ENCODE assay signal across 28 cellular contexts in the genomic region with DNA sequence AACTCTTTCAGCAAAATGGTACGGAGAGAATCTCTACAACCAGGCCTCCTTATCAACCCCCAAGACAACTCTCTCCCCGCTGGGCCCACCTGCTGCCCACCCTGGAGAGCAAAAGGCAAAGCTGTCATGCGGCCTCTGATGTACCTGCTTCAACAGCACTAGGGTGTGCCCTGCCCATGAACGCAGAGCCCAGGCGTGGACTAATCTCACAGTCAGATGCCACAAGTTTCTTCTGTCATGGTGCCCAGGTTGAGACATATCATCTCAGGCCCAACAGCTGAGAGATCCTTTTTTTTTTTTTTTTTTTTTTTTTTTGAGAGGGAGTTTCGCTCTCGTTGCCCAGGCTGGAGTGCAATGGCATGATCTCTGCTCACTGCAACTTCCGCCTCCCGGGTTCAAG.
"Had no signal": no experiment of that assay in that cellular context is flagged by ENCODE, and none has a peak within 500 bp of the region (broad histone marks: within the 10 kb centered on the region; RNA-seq: fewer than 3 reads in every experiment).

No MANE protein-coding gene starts in this region.

- H3K4me2 ChIP-seq: smooth muscle cell had no signal

- ATAC-seq: naive thymus-derived CD8-positive, alpha-beta T cell; natural killer cell treated with Interleukin-12 subunit alpha and Interleukin-12 subunit beta and Interleukin-15 and Interleukin-18, amount 100 ng/mL, for 72 hours; pancreas; sciatic nerve; stimulated activated memory B cell treated with anti-CD40 and anti-IgM and Interleukin-4, amounts not matched to agents 10 μg/mL and 1 μg/mL and 100 μg/mL, for 72 hours; stimulated activated naive CD8-positive, alpha-beta T cell treated with anti-CD3 and anti-CD28 coated beads, Interleukin-15, amount 100 ng/mL, for 72 hours; stimulated activated naive CD8-positive, alpha-beta T cell treated with anti-CD3 and anti-CD28 coated beads, Interleukin-15, Interleukin-2, amounts not matched to agents 100 U/mL and 50 U/mL, for 24 hours; upper lobe of right lung had no signal

- H3K4me3 Mint-ChIP-seq: naive B cell; naive thymus-derived CD8-positive, alpha-beta T cell; natural killer cell treated with Interleukin-12 subunit alpha and Interleukin-12 subunit beta and Interleukin-15 and Interleukin-18, amount 100 ng/mL, for 72 hours; nephron progenitor cell; neural crest cell; stimulated activated memory B cell treated with anti-CD40 and anti-IgM and Interleukin-4, amounts not matched to agents 10 μg/mL and 1 μg/mL and 100 μg/mL, for 72 hours; stimulated activated naive CD8-positive, alpha-beta T cell treated with anti-CD3 and anti-CD28 coated beads, Interleukin-15, amount 100 ng/mL, for 72 hours; type B pancreatic cell had no signal

- H3K36me3 ChIP-seq: pancreas, prostate gland, transverse colon, upper lobe of right lung, uterus had no signal

- H3K27ac ChIP-seq: pancreas, prostate gland, skin epidermis, suprapubic skin, testis, tibial artery, transverse colon, upper lobe of right lung, uterus had no signal

- H3K4me1 ChIP-seq: pancreas, prostate gland, suprapubic skin, tibial artery, transverse colon, upper lobe of right lung, uterus had no signal

- H3K27me3 Mint-ChIP-seq: naive B cell; naive thymus-derived CD8-positive, alpha-beta T cell; natural killer cell treated with Interleukin-12 subunit alpha and Interleukin-12 subunit beta and Interleukin-15 and Interleukin-18, amount 100 ng/mL, for 72 hours; stimulated activated naive CD8-positive, alpha-beta T cell treated with anti-CD3 and anti-CD28 coated beads, Interleukin-15, amount 100 ng/mL, for 72 hours; type B pancreatic cell had no signal

- DNase-seq: naive B cell; naive thymus-derived CD8-positive, alpha-beta T cell; nephron progenitor cell; occipital lobe; spleen; stimulated activated CD4-positive, alpha-beta T cell treated with anti-CD3 and anti-CD28 coated beads, Interleukin-12 subunit alpha, Interleukin-12 subunit beta, amount 100 ng/mL, for 4 hours; stimulated activated CD4-positive, alpha-beta T cell treated with anti-CD3 and anti-CD28 coated beads, Interleukin-1b, Interleukin-23, amount 100 ng/mL, for 48 hours; stimulated activated CD4-positive, alpha-beta T cell treated with anti-CD3 and anti-CD28 coated beads, Interleukin-4, amount 100 ng/mL, for 1 hour; stimulated activated CD4-positive, alpha-beta T cell treated with anti-CD3 and anti-CD28 coated beads, Interleukin-4, amount 100 ng/mL, for 4 hours; stimulated activated CD8-positive, alpha-beta memory T cell treated with anti-CD3 and anti-CD28 coated beads, Interleukin-4, amount 100 ng/mL, for 48 hours; stimulated activated naive CD4-positive, alpha-beta T cell; stimulated activated naive CD8-positive, alpha-beta T cell treated with anti-CD3 and anti-CD28 coated beads, Interleukin-15, amount 100 ng/mL, for 72 hours; stimulated activated naive CD8-positive, alpha-beta T cell treated with anti-CD3 and anti-CD28 coated beads, Interleukin-15, Interleukin-2, amounts not matched to agents 100 U/mL and 50 U/mL, for 24 hours; testis; tibial artery; transverse colon; upper lobe of right lung; uterus had no signal

- H3K36me3 Mint-ChIP-seq: naive B cell; naive thymus-derived CD8-positive, alpha-beta T cell; natural killer cell treated with Interleukin-12 subunit alpha and Interleukin-12 subunit beta and Interleukin-15 and Interleukin-18, amount 100 ng/mL, for 72 hours had no signal

- H3K4me1 Mint-ChIP-seq: naive B cell; naive thymus-derived CD8-positive, alpha-beta T cell; neural crest cell; stimulated activated memory B cell treated with anti-CD40 and anti-IgM and Interleukin-4, amounts not matched to agents 10 μg/mL and 1 μg/mL and 100 μg/mL, for 72 hours; stimulated activated naive CD8-positive, alpha-beta T cell treated with anti-CD3 and anti-CD28 coated beads, Interleukin-15, amount 100 ng/mL, for 72 hours had no signal

- H3K4me3 ChIP-seq: pancreas, prostate gland, skin epidermis, smooth muscle cell, spleen, suprapubic skin, testis, tibial artery, transverse colon, upper lobe of right lung, uterus had no signal

- FAIRE-seq: pancreas had no signal

- H3K27ac Mint-ChIP-seq: naive thymus-derived CD8-positive, alpha-beta T cell; natural killer cell treated with Interleukin-12 subunit alpha and Interleukin-12 subunit beta and Interleukin-15 and Interleukin-18, amount 100 ng/mL, for 72 hours; nephron progenitor cell; stimulated activated memory B cell treated with anti-CD40 and anti-IgM and Interleukin-4, amounts not matched to agents 10 μg/mL and 1 μg/mL and 100 μg/mL, for 72 hours; stimulated activated naive CD8-positive, alpha-beta T cell treated with anti-CD3 and anti-CD28 coated beads, Interleukin-15, amount 100 ng/mL, for 72 hours; type B pancreatic cell had no signal

- H3K9me3 ChIP-seq: pancreas, prostate gland, spleen, suprapubic skin, testis, tibial artery, transverse colon, upper lobe of right lung, uterus had no signal

- H3K27me3 ChIP-seq: pancreas, spleen, suprapubic skin, testis, tibial artery, transverse colon, upper lobe of right lung, uterus had no signal

- H3K9me3 Mint-ChIP-seq: naive B cell; naive thymus-derived CD8-positive, alpha-beta T cell; natural killer cell treated with Interleukin-12 subunit alpha and Interleukin-12 subunit beta and Interleukin-15 and Interleukin-18, amount 100 ng/mL, for 72 hours; neural crest cell; stimulated activated memory B cell treated with anti-CD40 and anti-IgM and Interleukin-4, amounts not matched to agents 10 μg/mL and 1 μg/mL and 100 μg/mL, for 72 hours; stimulated activated naive CD8-positive, alpha-beta T cell treated with anti-CD3 and anti-CD28 coated beads, Interleukin-15, amount 100 ng/mL, for 72 hours; type B pancreatic cell had no signal
